8 cellular contexts compared by ENCODE assay signal in genomic region chr1:35882945-35883680, GRCh38. TPM values are rescaled to one million over a fixed set of nuclear protein-coding genes. Genes with fewer than 3 reads are reported as not detected.
DNase-seq lines count a peak whose midpoint lies in the region; ATAC-seq and TF ChIP-seq lines count a peak whose summit lies in the region.

Gene AGO1 (plus strand): TSS chr1:35883209. CDS start chr1:35883422, 213 bp downstream.

- TF ChIP-seq CTCF in GM12875 (IDR thresholded peaks at IDR 0.05; ENCODE audit: borderline replicate concordance, insufficient read depth, low read depth, low read length) (peak; percentile 99), parathyroid adenoma (IDR thresholded peaks at IDR 0.05) (peak; percentile 80), tibial artery (IDR thresholded peaks at IDR 0.05) (peak; percentile 97 to 98)

- DNase-seq in NCI-H1417 treated with DMSO at 0.1 percent for 48 hours (lab: John Stamatoyannopoulos, UW) = peak; percentile 43
- DNase-seq in SW 1271 (lab: John Stamatoyannopoulos, UW) = peak; percentile 7 to 78
- DNase-seq in activated naive CD8-positive, alpha-beta T cell treated with anti-CD3 and anti-CD28 coated beads, Interleukin-2, amount 50 U/mL, for 16 hours (ENCODE audit: low read depth, low spot score) = peak; percentile 94
- DNase-seq in Right ventricle myocardium superior = peak; percentile 97
- DNase-seq in tibial artery = peak; percentile 92 to 95

- no peaks in the 10 kb centered on the region for H3K79me2 ChIP-seq in parathyroid adenoma

- no peaks in the 10 kb centered on the region for H3K4me1 ChIP-seq in parathyroid adenoma
- H3K4me1 ChIP-seq in tibial artery = peaks cover 0 to 35% (median 16%) of the 10 kb centered on the region in 4 donors

- H3K36me3 ChIP-seq in parathyroid adenoma (ENCODE audit: control insufficient read depth, insufficient read depth, low read length) (no peaks in the 10 kb centered on the region), tibial artery (peaks cover 0 to under 1% (median 0%) of the 10 kb centered on the region in 3 donors)

- peak within 1 kb of the TSS; percentile 55 for H2AFZ ChIP-seq in parathyroid adenoma

- H3K9me3 ChIP-seq in parathyroid adenoma (ENCODE audit: control insufficient read depth, low read length) (no peaks in the 10 kb centered on the region), tibial artery (no peaks in the 10 kb centered on the region)

- peak within 1 kb of the TSS; percentile 29 for H3K27ac ChIP-seq in parathyroid adenoma
- peak within 1 kb of the TSS; percentile 80 for H3K27ac ChIP-seq in tibial artery

- intact Hi-C loops in Right ventricle myocardium superior (cut with DNase I) = no loop called here
- intact Hi-C loops in tibial artery (cut with DNase I; ENCODE audit: low total_unique reads) = no loop called here

- peak within 1 kb of the TSS; percentile 97 for H3K4me2 ChIP-seq in parathyroid adenoma (ENCODE audit: low read length)

- H3K4me3 ChIP-seq in GM12875 (ENCODE audit: low read depth, low read length) (peak within 1 kb of the TSS; percentile 98), parathyroid adenoma (ENCODE audit: low read depth, low read length) (peak within 1 kb of the TSS; percentile 92), tibial artery (peak within 1 kb of the TSS; percentile 90 to 93)

- H3K27me3 ChIP-seq in parathyroid adenoma (ENCODE audit: control insufficient read depth, insufficient read depth, low read length) = no peaks in the 10 kb centered on the region
- no peaks in the 10 kb centered on the region for H3K27me3 ChIP-seq in tibial artery

- ATAC-seq in HG02798 (IDR thresholded peaks at IDR 0.05; ENCODE audit: poor library complexity, unreplicated experiment) (peak; percentile 89), Right ventricle myocardium superior (ENCODE audit: poor library complexity) (peak; percentile 99)

- H3K9ac ChIP-seq in parathyroid adenoma = peak within 1 kb of the TSS; percentile 5

RNA-seq across cellular contexts. Expression of gene AGO1, which starts in this region (rescaled TPM):
- 17.5 TPM for total RNA-seq in Right ventricle myocardium superior

Comparison
In these comparisons a context has a peak if more than half of its experiments do, and no peak if none do; other contexts are left out.
1. Peak in every context shown above with its lines: DNase-seq, ATAC-seq, H3K4me3 ChIP-seq and H3K27ac ChIP-seq.
2. DNase-seq: peak in every context shown above with its lines; median percentile 97 in Right ventricle myocardium superior; 94 in activated naive CD8-positive, alpha-beta T cell treated with anti-CD3 and anti-CD28 coated beads, Interleukin-2, amount 50 U/mL, for 16 hours; 94 in tibial artery; 43 in NCI-H1417 treated with DMSO at 0.1 percent for 48 hours; 42 in SW 1271.